In the genomic region with DNA sequence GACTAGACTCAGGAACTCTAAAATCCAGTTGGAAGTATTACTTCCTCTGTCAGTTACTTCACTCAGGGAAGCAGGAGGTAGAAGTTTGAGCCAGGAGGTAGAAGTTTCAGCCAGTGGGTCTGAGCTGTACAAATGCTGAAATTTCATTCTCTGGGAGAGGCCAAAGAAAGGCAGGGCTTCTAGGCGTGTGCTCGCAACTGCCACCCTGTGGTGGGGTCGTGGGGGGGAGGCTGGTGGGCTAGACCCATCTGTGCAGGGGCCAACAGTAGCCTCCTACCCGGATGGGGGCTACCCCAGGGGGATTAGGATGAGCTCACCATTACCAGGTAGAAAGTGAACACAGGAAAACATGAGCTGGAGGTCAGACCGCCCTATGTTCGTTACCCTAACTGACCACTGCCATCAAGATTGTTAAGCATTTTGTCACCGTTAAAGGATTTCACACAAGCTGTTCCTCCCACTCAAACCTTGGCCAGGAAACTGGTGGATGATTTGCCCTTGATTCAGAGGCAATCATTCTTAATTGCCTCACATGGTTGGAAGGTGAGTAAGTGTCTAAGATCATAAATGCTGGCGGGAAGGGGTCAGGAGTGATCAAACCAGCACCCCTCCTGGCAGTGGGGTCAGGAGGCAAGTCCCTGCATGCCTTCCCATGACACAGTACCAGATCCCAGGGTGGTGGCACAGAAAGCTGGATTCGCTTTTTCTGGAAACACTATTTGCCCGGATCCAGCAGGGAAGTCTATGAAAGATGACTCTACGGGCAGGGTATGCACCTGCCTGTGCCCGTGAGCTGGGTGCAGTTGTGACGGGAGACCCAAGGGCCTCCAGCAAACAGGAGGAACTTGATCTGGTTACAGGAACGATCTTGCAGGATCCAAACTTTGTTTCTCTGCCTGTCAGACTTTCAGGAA, we compare ENCODE assay signal across 8 cellular contexts. TPM values are rescaled to one million over a fixed set of nuclear protein-coding genes. Genes with fewer than 3 reads are reported as not detected.
DNase-seq lines count a peak whose midpoint lies in the region; ATAC-seq and TF ChIP-seq lines count a peak whose summit lies in the region.

No MANE protein-coding gene starts in this region.

- H3K4me2 ChIP-seq in OCI-LY1 (ENCODE audit: low read length) = no peak overlapping the region

- 0 out of 2 replicates have a peak, but pooled peaks have one; percentile 13 for TF ChIP-seq CTCF in OCI-LY1 (IDR thresholded peaks at IDR 0.05; ENCODE audit: low read length)

- H3K27ac ChIP-seq in OCI-LY1 (ENCODE audit: low read depth, low read length, poor library complexity, severe bottlenecking) (no peak overlapping the region), esophagus (ENCODE audit: low read depth in 2 of 2, low read length in 1 of 2) (peak overlapping the region; percentile 87 to 89)

- no peak overlapping the region for H2AFZ ChIP-seq in OCI-LY1 (ENCODE audit: low read length)

- DNase-seq in GM04503 (ENCODE audit: low read depth) = peak; percentile 98
- DNase-seq in renal cortical epithelial cell (ENCODE audit: low read depth) = peak; percentile 100
- no peak for DNase-seq in NCI-H345 (lab: John Stamatoyannopoulos, UW)
- no peak for DNase-seq in DMS79 treated with DMSO at 0.1 percent for 48 hours (lab: John Stamatoyannopoulos, UW)

- H3K4me3 ChIP-seq in OCI-LY1 (ENCODE audit: low read depth, low read length, poor library complexity, severe bottlenecking) = no peak overlapping the region
- no peak overlapping the region for H3K4me3 ChIP-seq in esophagus (ENCODE audit: low read depth in 1 of 2, low read length in 2 of 2)

- H3K9me3 ChIP-seq in OCI-LY1 (ENCODE audit: low read length) (no peaks in the 10 kb centered on the region), esophagus (ENCODE audit: control insufficient read depth in 2 of 2, insufficient read depth in 1 of 2, low read depth in 1 of 2, low read length in 1 of 2) (no peaks in the 10 kb centered on the region)

- no peaks in the 10 kb centered on the region; the same call in 1 of the 2 replicates for H3K27me3 ChIP-seq in OCI-LY1 (ENCODE audit: insufficient read depth, low read length)
- no peaks in the 10 kb centered on the region for H3K27me3 ChIP-seq in esophagus (ENCODE audit: control insufficient read depth in 1 of 2, insufficient read depth in 2 of 2, low read length in 2 of 2)

- H4K20me1 ChIP-seq in OCI-LY1 (ENCODE audit: insufficient read depth, low read length) = no peaks in the 10 kb centered on the region

- H3K79me2 ChIP-seq in OCI-LY1 (ENCODE audit: insufficient read depth, low read length) = no peaks in the 10 kb centered on the region

- 38 to 50% methylated on average over 14 of the region's 14 CpGs for WGBS in esophagus, 2 donors

- H3K9me2 ChIP-seq in OCI-LY1 (ENCODE audit: low read depth, low read length) = no peaks in the 10 kb centered on the region

- ATAC-seq in GM21825 (IDR thresholded peaks at IDR 0.05; ENCODE audit: unreplicated experiment) = no peak
- ATAC-seq in HG02885 (IDR thresholded peaks at IDR 0.05; ENCODE audit: poor library complexity, unreplicated experiment) = no peak

- H3K4me1 ChIP-seq in OCI-LY1 (ENCODE audit: insufficient read depth, low read length, severe bottlenecking) = no peaks in the 10 kb centered on the region
- H3K4me1 ChIP-seq in esophagus (ENCODE audit: control insufficient read depth in 2 of 2, insufficient read depth in 2 of 2, low read length in 1 of 2) = peaks cover 0 to 16% of the 10 kb centered on the region in 2 donors

- H3F3A ChIP-seq in OCI-LY1 (ENCODE audit: insufficient read depth, low read length) = no peaks in the 10 kb centered on the region

- H3K36me3 ChIP-seq in OCI-LY1 (ENCODE audit: insufficient read depth, low read length) (no peaks in the 10 kb centered on the region), esophagus (ENCODE audit: control insufficient read depth in 2 of 2, insufficient read depth in 2 of 2, low read length in 1 of 2) (no peaks in the 10 kb centered on the region)

- no peak overlapping the region for H3K9ac ChIP-seq in OCI-LY1 (ENCODE audit: low read length)

RNA-seq across cellular contexts. Expression of a gene that starts 5.2 kb away (rescaled TPM):
- polyA plus RNA-seq in esophagus = 10 to 100 TPM; 17.6 to 55.5 TPM
- 143 and 751 TPM in 2 replicates for total RNA-seq in renal cortical epithelial cell

Comparison
In these comparisons a context has a peak if more than half of its experiments do, and no peak if none do; other contexts are left out.
1. DNase-seq: peak in GM04503 (single experiment) and renal cortical epithelial cell (single experiment); none in NCI-H345 (single experiment) and DMS79 treated with DMSO at 0.1 percent for 48 hours (single experiment).